Comparison of ENCODE assay signal across 11 cellular contexts in genomic region chr10:91296471-91296870, GRCh38.
DNase-seq lines count a peak whose midpoint lies in the region; TF ChIP-seq lines count a peak whose summit lies in the region.
"Had no signal": no experiment of that assay in that cellular context is flagged by ENCODE, and none has a peak within 500 bp of the region (broad histone marks: within the 10 kb centered on the region; RNA-seq: fewer than 3 reads in every experiment).

No MANE protein-coding gene starts in this region.

- H3K36me3 ChIP-seq in suprapubic skin (no peaks in the 10 kb centered on the region), MG63 (no peaks in the 10 kb centered on the region)

- 45% methylated on average over 2 of the region's 2 CpGs for WGBS in suprapubic skin

- TF ChIP-seq EP300 in suprapubic skin (IDR thresholded peaks at IDR 0.05), result no peak

- in situ Hi-C loops in SK-MEL-5 (cut with HindIII; ENCODE audit: low pct_unique_long_range_greater_than_20kb, low sequenced_read_pairs), result no loop called here

- TF ChIP-seq POLR2A in suprapubic skin (IDR thresholded peaks at IDR 0.05), result no peak

- H3K4me3 ChIP-seq in suprapubic skin (no peak overlapping the region), MG63 (no peak overlapping the region)

- H3K27me3 ChIP-seq in suprapubic skin (no peaks in the 10 kb centered on the region), MG63 (no peaks in the 10 kb centered on the region)

- TF ChIP-seq CTCF in suprapubic skin (IDR thresholded peaks at IDR 0.05), result no peak

- H3K4me1 ChIP-seq in suprapubic skin, result peaks cover 12% of the 10 kb centered on the region

- H3K27ac ChIP-seq in suprapubic skin, result no peak overlapping the region

- H3K9me3 ChIP-seq in suprapubic skin, result no peaks in the 10 kb centered on the region
- no peaks in the 10 kb centered on the region for H3K9me3 ChIP-seq in MG63

- peak; percentile 38 for DNase-seq in Daoy (ENCODE audit: low read depth)
- peak; percentile 11 for DNase-seq in HS-27A (ENCODE audit: low read depth)
- DNase-seq in SK-MEL-5 (ENCODE audit: low read depth, low spot score), result peak; percentile 80
- DNase-seq in iris pigment epithelial cell (ENCODE audit: low read depth), result peak; percentile 17
- no peak for DNase-seq in suprapubic skin (ENCODE audit: low spot score in 2 of 2)
- no peak for DNase-seq in MG63
- no peak for DNase-seq in SKM-1 (lab: John Stamatoyannopoulos, UW; ENCODE audit: unreplicated experiment)
- no peak for DNase-seq in COLO829 (ENCODE audit: low spot score)
- DNase-seq: central memory CD4-positive, alpha-beta T cell; NCI-H187; substantia nigra had no signal

Comparison
In these comparisons a context has a peak if more than half of its experiments do, and no peak if none do; other contexts are left out.
1. DNase-seq: peak in Daoy (single experiment), HS-27A (single experiment), SK-MEL-5 (single experiment) and iris pigment epithelial cell (single experiment); none in suprapubic skin (0 of 2), MG63 (single experiment), SKM-1 (single experiment) and COLO829 (single experiment).